In genomic region chr1:101060992-101061391, GRCh38 we compare ENCODE assay signal across 16 cellular contexts. TPM values are rescaled to one million over a fixed set of nuclear protein-coding genes. Genes with fewer than 3 reads are reported as not detected.
DNase-seq lines count a peak whose midpoint lies in the region; ATAC-seq and TF ChIP-seq lines count a peak whose summit lies in the region.
"Had no signal": no experiment of that assay in that cellular context is flagged by ENCODE, and none has a peak within 500 bp of the region (broad histone marks: within the 10 kb centered on the region; RNA-seq: fewer than 3 reads in every experiment).

No MANE protein-coding gene starts in this region.

- no peaks in the 10 kb centered on the region for H3K36me3 ChIP-seq in right lobe of liver
- H3K36me3 ChIP-seq: neural progenitor cell had no signal

- ATAC-seq in GM18867 (IDR thresholded peaks at IDR 0.05; ENCODE audit: unreplicated experiment) (peak; percentile 68), HG02642 (IDR thresholded peaks at IDR 0.05; ENCODE audit: poor library complexity, unreplicated experiment) (peak; percentile 70), HG03432 (IDR thresholded peaks at IDR 0.05; ENCODE audit: unreplicated experiment) (peak; percentile 85), right lobe of liver (no peak)
- ATAC-seq in stimulated activated effector memory CD8-positive, alpha-beta T cell treated with anti-CD3 and anti-CD28 coated beads, Interleukin-12 subunit alpha, Interleukin-12 subunit beta, amount 100 ng/mL, for 72 hours, result peak; percentile 48

- H3K27ac Mint-ChIP-seq in stimulated activated effector memory CD8-positive, alpha-beta T cell treated with anti-CD3 and anti-CD28 coated beads, Interleukin-12 subunit alpha, Interleukin-12 subunit beta, amount 100 ng/mL, for 72 hours, result no peak overlapping the region
- H3K27ac Mint-ChIP-seq: stimulated activated naive CD8-positive, alpha-beta T cell treated with anti-CD3 and anti-CD28 coated beads, Interleukin-15, Interleukin-2, amounts not matched to agents 100 ng/mL and 50 ng/mL, for 24 hours had no signal

- no peak overlapping the region for H3K4me3 Mint-ChIP-seq in stimulated activated effector memory CD8-positive, alpha-beta T cell treated with anti-CD3 and anti-CD28 coated beads, Interleukin-12 subunit alpha, Interleukin-12 subunit beta, amount 100 ng/mL, for 72 hours
- H3K4me3 Mint-ChIP-seq: neural progenitor cell; stimulated activated naive CD8-positive, alpha-beta T cell treated with anti-CD3 and anti-CD28 coated beads, Interleukin-15, Interleukin-2, amounts not matched to agents 100 ng/mL and 50 ng/mL, for 24 hours had no signal

- no peak overlapping the region for H3K4me3 ChIP-seq in right lobe of liver
- H3K4me3 ChIP-seq: lung, neural progenitor cell had no signal

- TF ChIP-seq CTCF in right lobe of liver (IDR thresholded peaks at IDR 0.05), result no peak

- DNase-seq in stimulated activated effector memory CD8-positive, alpha-beta T cell treated with anti-CD3 and anti-CD28 coated beads, Interleukin-12 subunit alpha, Interleukin-12 subunit beta, amount 100 ng/mL, for 72 hours (ENCODE audit: low spot score in 2 of 2), result no peak
- no peak for DNase-seq in right lobe of liver
- DNase-seq in dedifferentiated amniotic fluid mesenchymal stem cell (ENCODE audit: extremely low spot score), result no peak
- DNase-seq in NCI-H1694 (lab: John Stamatoyannopoulos, UW), result no peak
- DNase-seq: activated CD8-positive, alpha-beta memory T cell treated with anti-CD3 and anti-CD28 coated beads for 24 hours; activated gamma-delta T cell; DND-41; NCI-H1092 treated with DMSO at 0.1 percent for 48 hours; OCI-M1 had no signal

- intact Hi-C loops in right lobe of liver (cut with DNase I), result no loop called here

- TF ChIP-seq POLR2A in right lobe of liver (IDR thresholded peaks at IDR 0.05), result no peak

- peaks cover 9% of the 10 kb centered on the region for H3K4me1 Mint-ChIP-seq in stimulated activated effector memory CD8-positive, alpha-beta T cell treated with anti-CD3 and anti-CD28 coated beads, Interleukin-12 subunit alpha, Interleukin-12 subunit beta, amount 100 ng/mL, for 72 hours

- H3K27me3 ChIP-seq in right lobe of liver, result no peaks in the 10 kb centered on the region
- H3K27me3 ChIP-seq: neural progenitor cell had no signal

- H3K4me1 ChIP-seq in right lobe of liver, result no peaks in the 10 kb centered on the region
- H3K4me1 ChIP-seq: neural progenitor cell had no signal

- no peaks in the 10 kb centered on the region for H3K36me3 Mint-ChIP-seq in stimulated activated effector memory CD8-positive, alpha-beta T cell treated with anti-CD3 and anti-CD28 coated beads, Interleukin-12 subunit alpha, Interleukin-12 subunit beta, amount 100 ng/mL, for 72 hours

- no peak overlapping the region for H3K27ac ChIP-seq in right lobe of liver
- H3K27ac ChIP-seq: C4-2B, neural progenitor cell had no signal

- no peaks in the 10 kb centered on the region for H3K9me3 Mint-ChIP-seq in stimulated activated effector memory CD8-positive, alpha-beta T cell treated with anti-CD3 and anti-CD28 coated beads, Interleukin-12 subunit alpha, Interleukin-12 subunit beta, amount 100 ng/mL, for 72 hours

- 100% methylated on average over 1 of the region's 1 CpG for WGBS in right lobe of liver (ENCODE audit: insufficient coverage, low coverage, low lambda C conversion rate, missing lambda C conversion rate)

- H3K9me3 ChIP-seq in right lobe of liver, result no peaks in the 10 kb centered on the region

RNA-seq across cellular contexts. Expression of gene DPH5, which starts 35.4 kb away (rescaled TPM):
- 10 to 100 TPM; 10.9 to 21.4 (median 16.8) TPM for total RNA-seq in right lobe of liver

Comparison
In these comparisons a context has a peak if more than half of its experiments do, and no peak if none do; other contexts are left out.
1. ATAC-seq: peak in GM18867 (single experiment), HG02642 (single experiment), HG03432 (single experiment) and stimulated activated effector memory CD8-positive, alpha-beta T cell treated with anti-CD3 and anti-CD28 coated beads, Interleukin-12 subunit alpha, Interleukin-12 subunit beta, amount 100 ng/mL, for 72 hours (single experiment); none in right lobe of liver (0 of 4).